ENCODE assay signal across 8 cellular contexts in the genomic region with DNA sequence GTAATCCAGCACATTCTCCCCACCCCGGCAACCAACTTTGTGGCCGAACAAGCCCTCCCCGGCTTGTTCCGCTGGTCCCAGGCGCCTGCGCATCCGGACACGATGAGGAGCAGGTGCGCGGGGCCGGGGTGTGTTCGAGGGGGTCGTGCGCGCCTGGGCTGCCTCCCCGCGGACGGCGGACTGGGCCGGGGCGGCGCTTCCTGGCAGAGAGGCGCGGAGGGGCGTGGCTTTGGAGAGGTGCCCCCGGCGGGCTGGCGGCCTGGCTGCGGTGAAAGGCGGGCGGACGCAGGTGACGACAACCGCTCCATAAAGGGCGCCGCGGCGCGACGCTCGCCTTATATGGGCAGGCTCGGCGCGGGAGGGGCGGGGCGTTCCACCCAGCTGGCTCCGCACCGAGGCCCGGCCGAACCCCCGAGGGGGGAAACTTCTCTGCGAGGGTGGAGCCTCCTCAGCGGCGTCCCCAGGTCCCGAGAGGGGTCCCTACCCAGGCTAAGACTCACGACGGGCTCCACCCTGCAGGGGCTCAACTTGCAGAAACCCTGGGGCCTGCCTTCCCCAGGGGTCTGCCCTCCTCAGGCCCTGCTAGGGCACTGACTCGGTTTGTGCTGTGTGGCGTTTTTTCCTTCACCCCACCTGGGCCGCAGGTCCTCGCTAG. TPM values are rescaled to one million over a fixed set of nuclear protein-coding genes. Genes with fewer than 3 reads are reported as not detected.
DNase-seq lines count a peak whose midpoint lies in the region; ATAC-seq, FAIRE-seq and TF ChIP-seq lines count a peak whose summit lies in the region.

No MANE protein-coding gene starts in this region.

- H3K27me3 ChIP-seq in kidney epithelial cell (ENCODE audit: control insufficient read depth, insufficient read depth, low read length): no peaks in the 10 kb centered on the region

- no peaks in the 10 kb centered on the region for H3K36me3 ChIP-seq in kidney epithelial cell (ENCODE audit: control insufficient read depth, insufficient read depth, low read length)

- ATAC-seq in HG02981 (IDR thresholded peaks at IDR 0.05; ENCODE audit: unreplicated experiment): peak; percentile 42

- H3K4me3 ChIP-seq in kidney epithelial cell (ENCODE audit: low read depth, low read length): peak overlapping the region; percentile 46

- peak; percentile 88 for FAIRE-seq in GM12892 (lab: Jason Lieb, UNC)

- DNase-seq in GM12892 (ENCODE audit: insufficient read length) (peak; percentile 89), NCI-H2227 (lab: John Stamatoyannopoulos, UW; ENCODE audit: unreplicated experiment) (peak; percentile 95), cerebellar nuclear complex (lab: John Stamatoyannopoulos, UW) (peak; percentile 56 to 66), kidney epithelial cell (ENCODE audit: low read depth) (peak; percentile 54), OCI-M2 (lab: John Stamatoyannopoulos, UW; ENCODE audit: unreplicated experiment) (no peak)
- DNase-seq in activated CD4-positive, alpha-beta T cell treated with anti-CD3 and anti-CD28 coated beads for 1 hour: peak; percentile 94
- peak; percentile 91 to 94 for DNase-seq in stimulated activated CD4-positive, alpha-beta T cell treated with anti-CD3 and anti-CD28 coated beads, Interleukin-15, amount 100 ng/mL, for 1 hour (ENCODE audit: low read depth in 1 of 2, low spot score in 1 of 2)

- TF ChIP-seq POLR2A in GM12892 (IDR thresholded peaks at IDR 0.05; ENCODE audit: low read depth, low read length): peak; percentile 53; the same call in 1 of the 2 replicates

- no peak for TF ChIP-seq CTCF in kidney epithelial cell (IDR thresholded peaks at IDR 0.05; ENCODE audit: insufficient read depth, low read length, poor library complexity, severe bottlenecking)

RNA-seq across cellular contexts. Expression of gene TXN2, which starts 26.4 kb away (rescaled TPM):
- polyA plus RNA-seq in GM12892 (2012; ENCODE audit: missing spikeins): 116 TPM
- total RNA-seq in kidney epithelial cell: 56.8 and 66.6 TPM in 2 replicates

RNA-seq across cellular contexts. Expression of gene FOXRED2, which starts 51.8 kb away (rescaled TPM):
- 3.4 TPM for polyA plus RNA-seq in GM12892 (2012; ENCODE audit: missing spikeins)
- total RNA-seq in kidney epithelial cell: 13.6 and 16.6 TPM in 2 replicates
